Comparison of ENCODE assay signal across 9 cellular contexts in the genomic region with DNA sequence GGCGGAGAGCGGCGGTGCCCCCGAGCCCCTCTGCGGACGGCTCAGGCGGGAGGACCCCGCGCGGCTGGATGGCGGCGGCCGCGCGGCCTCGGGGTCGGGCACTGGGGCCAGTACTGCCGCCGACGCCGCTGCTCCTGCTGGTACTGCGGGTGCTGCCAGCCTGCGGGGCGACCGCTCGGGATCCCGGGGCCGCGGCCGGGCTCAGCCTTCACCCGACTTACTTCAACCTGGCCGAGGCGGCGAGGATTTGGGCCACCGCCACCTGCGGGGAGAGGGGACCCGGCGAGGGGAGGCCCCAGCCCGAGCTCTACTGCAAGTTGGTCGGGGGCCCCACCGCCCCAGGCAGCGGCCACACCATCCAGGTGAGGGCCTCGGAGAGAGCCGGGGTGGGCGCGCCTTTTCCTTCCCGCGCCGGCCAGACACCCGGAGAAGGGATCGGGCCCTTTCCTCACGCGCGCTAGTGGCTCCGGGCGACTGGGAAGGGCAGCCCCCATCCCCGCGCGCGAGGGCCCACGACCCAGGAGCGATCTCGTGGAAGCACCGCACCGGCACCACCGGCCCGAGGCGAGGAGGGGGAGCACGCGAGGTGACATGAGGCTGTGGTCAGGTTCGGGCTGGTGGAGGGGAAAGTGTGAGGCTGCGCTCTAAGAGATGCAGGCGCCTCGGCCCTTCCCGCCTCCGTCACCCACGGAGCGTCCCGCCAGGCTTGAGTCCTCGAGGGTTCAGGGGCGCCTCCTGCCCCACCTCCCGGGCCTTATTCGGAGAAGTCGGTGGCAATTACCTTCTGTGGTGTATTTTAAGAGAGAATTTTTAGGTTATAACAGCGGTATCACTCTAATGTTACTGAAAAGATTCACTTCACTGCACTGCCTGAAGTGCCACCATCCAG. TPM values are rescaled to one million over a fixed set of nuclear protein-coding genes. Genes with fewer than 3 reads are reported as not detected.
A peak's percentile ranks its signal among the peaks of the same experiment; 100 is the strongest.
DNase-seq lines count a peak whose midpoint lies in the region; ATAC-seq and TF ChIP-seq lines count a peak whose summit lies in the region.
"Had no signal": no experiment of that assay in that cellular context is flagged by ENCODE, and none has a peak within 500 bp of the region (broad histone marks: within the 10 kb centered on the region; RNA-seq: fewer than 3 reads in every experiment).

No MANE protein-coding gene starts in this region.

- H3K4me3 ChIP-seq in kidney epithelial cell (ENCODE audit: low read depth, low read length) = peak overlapping the region; percentile 53

- peak overlapping the region; percentile 47 for H3K4me3 Mint-ChIP-seq in stimulated activated effector memory CD8-positive, alpha-beta T cell treated with anti-CD3 and anti-CD28 coated beads, Interleukin-12 subunit alpha, Interleukin-12 subunit beta, amount 100 ng/mL, for 72 hours

- DNase-seq in Caki2 (ENCODE audit: low read depth) = peak; percentile 44
- peak; percentile 26 for DNase-seq in HuH-7.5 (ENCODE audit: low spot score)
- peak; percentile 17 for DNase-seq in astrocyte of the hippocampus (ENCODE audit: low read depth, low spot score)
- DNase-seq in kidney epithelial cell (ENCODE audit: low read depth) = no peak
- peak in 1 of 2 donors; percentile 52 for DNase-seq in stimulated activated effector memory CD8-positive, alpha-beta T cell treated with anti-CD3 and anti-CD28 coated beads, Interleukin-12 subunit alpha, Interleukin-12 subunit beta, amount 100 ng/mL, for 72 hours (ENCODE audit: low spot score in 2 of 2)

- H3K36me3 ChIP-seq in kidney epithelial cell (ENCODE audit: control insufficient read depth, insufficient read depth, low read length) = no peaks in the 10 kb centered on the region

- no peak overlapping the region for H3K27ac Mint-ChIP-seq in stimulated activated effector memory CD8-positive, alpha-beta T cell treated with anti-CD3 and anti-CD28 coated beads, Interleukin-12 subunit alpha, Interleukin-12 subunit beta, amount 100 ng/mL, for 72 hours

- in situ Hi-C loops in Caki2 (cut with HindIII; ENCODE audit: low pct_unique_long_range_greater_than_20kb, low sequenced_read_pairs) = no loop called here

- H3K36me3 Mint-ChIP-seq in stimulated activated effector memory CD8-positive, alpha-beta T cell treated with anti-CD3 and anti-CD28 coated beads, Interleukin-12 subunit alpha, Interleukin-12 subunit beta, amount 100 ng/mL, for 72 hours = no peaks in the 10 kb centered on the region

- H3K27me3 ChIP-seq in kidney epithelial cell (ENCODE audit: control insufficient read depth, insufficient read depth, low read length) = no peaks in the 10 kb centered on the region

- ATAC-seq in stimulated activated effector memory CD8-positive, alpha-beta T cell treated with anti-CD3 and anti-CD28 coated beads, Interleukin-12 subunit alpha, Interleukin-12 subunit beta, amount 100 ng/mL, for 72 hours = peak; percentile 63
- ATAC-seq in HG03025 (IDR thresholded peaks at IDR 0.05; ENCODE audit: low FRiP score, unreplicated experiment) (no peak), HG02973 (IDR thresholded peaks at IDR 0.05; ENCODE audit: unreplicated experiment) (no peak), GM18502 (IDR thresholded peaks at IDR 0.05; ENCODE audit: poor library complexity, unreplicated experiment) (no peak)

- no peak for TF ChIP-seq CTCF in kidney epithelial cell (IDR thresholded peaks at IDR 0.05; ENCODE audit: insufficient read depth, low read length, poor library complexity, severe bottlenecking)

- H3K4me1 Mint-ChIP-seq in stimulated activated effector memory CD8-positive, alpha-beta T cell treated with anti-CD3 and anti-CD28 coated beads, Interleukin-12 subunit alpha, Interleukin-12 subunit beta, amount 100 ng/mL, for 72 hours = peaks cover 5% of the 10 kb centered on the region

- H3K9me3 Mint-ChIP-seq in stimulated activated effector memory CD8-positive, alpha-beta T cell treated with anti-CD3 and anti-CD28 coated beads, Interleukin-12 subunit alpha, Interleukin-12 subunit beta, amount 100 ng/mL, for 72 hours = no peaks in the 10 kb centered on the region

RNA-seq across cellular contexts. Expression of a gene that starts 0.6 kb away (rescaled TPM):
- 19.2 and 26.7 TPM in 2 replicates for total RNA-seq in Caki2 (2014; rRNA removed; shearing (Covaris generic); ENCODE audit: low replicate concordance)
- total RNA-seq in kidney epithelial cell = 126 TPM in 2 replicates

RNA-seq across cellular contexts. Expression of a gene that starts 27.1 kb away (rescaled TPM):
- 0.17 and 0.71 TPM in 2 replicates for total RNA-seq in Caki2 (2014; rRNA removed; shearing (Covaris generic); ENCODE audit: low replicate concordance)
- total RNA-seq in kidney epithelial cell = 0.27 and 0.58 TPM in 2 replicates
- total RNA-seq: HT1080 had no signal
